Comparison of ENCODE assay signal across 14 cellular contexts in genomic region chr22:33240901-33241300, GRCh38.
"Had no signal": no experiment of that assay in that cellular context is flagged by ENCODE, and none has a peak within 500 bp of the region (broad histone marks: within the 10 kb centered on the region; RNA-seq: fewer than 3 reads in every experiment).

No MANE protein-coding gene starts in this region.

- H3K27me3 ChIP-seq: neutrophil, sigmoid colon, spleen, upper lobe of right lung had no signal

- H3K4me1 ChIP-seq: left ventricle myocardium inferior, parathyroid adenoma, sigmoid colon, upper lobe of right lung had no signal

- H3K9me3 ChIP-seq: neutrophil, thoracic aorta, upper lobe of right lung had no signal

- FAIRE-seq: kidney had no signal

- ATAC-seq: natural killer cell, upper lobe of right lung had no signal

- H3K4me3 ChIP-seq: left ventricle myocardium inferior, sigmoid colon, spleen, thoracic aorta, upper lobe of right lung had no signal

- H3K27ac ChIP-seq: left ventricle myocardium inferior, neutrophil, parathyroid adenoma, sigmoid colon, spleen, thoracic aorta, upper lobe of right lung had no signal

- H3K36me3 ChIP-seq: left ventricle myocardium inferior, neutrophil, sigmoid colon, spleen, thoracic aorta, upper lobe of right lung had no signal

- DNase-seq: activated naive CD4-positive, alpha-beta T cell; aorta; hippocampal formation; kidney; left ventricle myocardium inferior; mesenchymal stem cell; natural killer cell; sigmoid colon; spleen; stimulated activated CD4-positive, alpha-beta T cell treated with anti-CD3 and anti-CD28 coated beads, Interleukin-2, amount 100 ng/mL, for 24 hours; upper lobe of right lung had no signal
